17 cellular contexts compared by ENCODE assay signal in the genomic region with DNA sequence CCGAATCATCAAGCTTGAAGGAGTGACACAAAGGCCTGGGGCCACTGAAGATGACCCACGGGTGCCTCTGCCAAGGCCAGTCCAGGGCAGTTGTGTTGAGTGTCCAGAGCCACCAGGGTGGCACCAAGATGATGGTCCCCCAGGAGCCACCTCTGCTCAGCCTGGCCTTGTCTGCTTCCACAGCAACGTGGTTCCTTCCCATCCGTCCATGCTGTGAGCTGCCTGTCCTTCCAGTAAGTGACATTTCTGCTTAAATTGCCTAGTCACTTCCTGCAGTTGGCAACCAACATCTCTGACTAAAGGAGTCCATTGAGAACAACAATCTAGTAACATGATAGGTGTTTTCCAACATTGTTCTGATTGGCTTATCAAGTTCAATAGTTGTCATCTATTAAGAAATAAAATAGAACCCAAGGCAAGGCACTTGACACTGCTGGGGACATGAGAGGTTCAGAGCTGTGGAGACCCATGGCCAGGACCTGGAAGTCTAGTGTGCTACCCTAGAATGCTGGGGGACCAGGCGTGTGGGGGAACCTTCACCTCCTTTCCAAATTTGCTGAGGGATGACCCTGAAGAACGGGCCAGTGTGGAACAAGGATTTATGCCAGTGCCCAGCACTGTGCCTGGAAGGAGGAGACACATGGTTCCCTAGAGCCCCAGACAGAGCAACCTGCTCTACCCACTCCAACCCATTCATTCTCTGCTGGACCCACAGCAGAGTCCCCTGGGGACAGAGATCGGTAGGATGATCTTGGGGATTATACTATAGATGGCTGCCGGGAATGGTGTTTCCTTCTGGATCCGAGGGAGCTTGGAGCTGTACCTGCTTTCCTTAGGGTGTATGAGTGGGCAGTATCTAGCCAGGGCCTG.
DNase-seq lines count a peak whose midpoint lies in the region; TF ChIP-seq lines count a peak whose summit lies in the region.
"Had no signal": no experiment of that assay in that cellular context is flagged by ENCODE, and none has a peak within 500 bp of the region (broad histone marks: within the 10 kb centered on the region; RNA-seq: fewer than 3 reads in every experiment).

No MANE protein-coding gene starts in this region.

- no peaks in the 10 kb centered on the region for H3K36me3 ChIP-seq in thyroid gland
- H3K36me3 ChIP-seq: brain microvascular endothelial cell, gastrocnemius medialis, Peyer's patch had no signal

- DNase-seq in NOMO-1 treated with DMSO at 0.1 percent for 48 hours (lab: John Stamatoyannopoulos, UW; ENCODE audit: unreplicated experiment) (peak; percentile 40), NOMO-1 treated with dmso at 0.1 percent for 144 hours (lab: John Stamatoyannopoulos, UW; ENCODE audit: unreplicated experiment) (no peak), AML-193 (lab: John Stamatoyannopoulos, UW) (peak; percentile 46 to 73), C1 segment of cervical spinal cord (lab: John Stamatoyannopoulos, UW) (no peak), progenitor cell of endocrine pancreas (ENCODE audit: low spot score, unreplicated experiment) (no peak), thyroid gland (no peak)
- no peak for DNase-seq in activated naive CD8-positive, alpha-beta T cell treated with anti-CD3 and anti-CD28 coated beads for 36 hours
- DNase-seq: activated gamma-delta T cell; brain microvascular endothelial cell; CD8-positive, alpha-beta T cell; gastrocnemius medialis; NCI-H1048; Peyer's patch; stimulated activated naive B cell treated with anti-CD40 and anti-IgM and Interleukin-4, amounts not matched to agents 10 μg/mL and 1 μg/mL and 100 μg/mL, for 72 hours; SW 1271 had no signal

- H3K27ac Mint-ChIP-seq in T-helper 1 cell treated with Interleukin-12 subunit alpha and Interleukin-12 subunit beta and Interleukin-4 antibody, amounts not matched to agents 30 μg/mL and 1 μg/mL, for 36 hours = peak overlapping the region; percentile 97
- H3K27ac Mint-ChIP-seq in activated naive CD8-positive, alpha-beta T cell treated with anti-CD3 and anti-CD28 coated beads for 36 hours = peak overlapping the region; percentile 85
- no peak overlapping the region for H3K27ac Mint-ChIP-seq in progenitor cell of endocrine pancreas
- H3K27ac Mint-ChIP-seq: CD8-positive, alpha-beta T cell; stimulated activated naive B cell treated with anti-CD40 and anti-IgM and Interleukin-4, amounts not matched to agents 10 μg/mL and 1 μg/mL and 100 μg/mL, for 72 hours had no signal

- H3K4me3 ChIP-seq in thyroid gland (replicated peaks in 1 of 3) = no peak overlapping the region
- H3K4me3 ChIP-seq: gastrocnemius medialis, Peyer's patch, skin epidermis had no signal

- H3K9me3 ChIP-seq in thyroid gland = no peaks in the 10 kb centered on the region
- H3K9me3 ChIP-seq: gastrocnemius medialis, Peyer's patch had no signal

- no peak for TF ChIP-seq CTCF in progenitor cell of endocrine pancreas (IDR thresholded peaks at IDR 0.05; ENCODE audit: unreplicated experiment)
- TF ChIP-seq CTCF in thyroid gland (IDR thresholded peaks at IDR 0.05) = no peak

- H3K27me3 Mint-ChIP-seq in T-helper 1 cell treated with Interleukin-12 subunit alpha and Interleukin-12 subunit beta and Interleukin-4 antibody, amounts not matched to agents 30 μg/mL and 1 μg/mL, for 36 hours (ENCODE audit: low read depth) = no peaks in the 10 kb centered on the region
- H3K27me3 Mint-ChIP-seq in activated naive CD8-positive, alpha-beta T cell treated with anti-CD3 and anti-CD28 coated beads for 36 hours = no peaks in the 10 kb centered on the region
- H3K27me3 Mint-ChIP-seq in progenitor cell of endocrine pancreas = peaks cover 4% of the 10 kb centered on the region

- H3K4me3 Mint-ChIP-seq in T-helper 1 cell treated with Interleukin-12 subunit alpha and Interleukin-12 subunit beta and Interleukin-4 antibody, amounts not matched to agents 30 μg/mL and 1 μg/mL, for 36 hours = peak overlapping the region; percentile 11
- no peak overlapping the region for H3K4me3 Mint-ChIP-seq in activated naive CD8-positive, alpha-beta T cell treated with anti-CD3 and anti-CD28 coated beads for 36 hours
- H3K4me3 Mint-ChIP-seq in progenitor cell of endocrine pancreas (ENCODE audit: low read depth) = no peak overlapping the region
- H3K4me3 Mint-ChIP-seq: CD8-positive, alpha-beta T cell; stimulated activated naive B cell treated with anti-CD40 and anti-IgM and Interleukin-4, amounts not matched to agents 10 μg/mL and 1 μg/mL and 100 μg/mL, for 72 hours had no signal

- peaks cover 50% of the 10 kb centered on the region for H3K4me1 Mint-ChIP-seq in T-helper 1 cell treated with Interleukin-12 subunit alpha and Interleukin-12 subunit beta and Interleukin-4 antibody, amounts not matched to agents 30 μg/mL and 1 μg/mL, for 36 hours (ENCODE audit: low read depth)
- H3K4me1 Mint-ChIP-seq in activated naive CD8-positive, alpha-beta T cell treated with anti-CD3 and anti-CD28 coated beads for 36 hours = peaks cover 38% of the 10 kb centered on the region
- H3K4me1 Mint-ChIP-seq in progenitor cell of endocrine pancreas (ENCODE audit: low read depth) = no peaks in the 10 kb centered on the region

- peaks cover 9% of the 10 kb centered on the region for H3K36me3 Mint-ChIP-seq in T-helper 1 cell treated with Interleukin-12 subunit alpha and Interleukin-12 subunit beta and Interleukin-4 antibody, amounts not matched to agents 30 μg/mL and 1 μg/mL, for 36 hours (ENCODE audit: low read depth)
- peaks cover 4% of the 10 kb centered on the region for H3K36me3 Mint-ChIP-seq in activated naive CD8-positive, alpha-beta T cell treated with anti-CD3 and anti-CD28 coated beads for 36 hours
- H3K36me3 Mint-ChIP-seq in progenitor cell of endocrine pancreas (ENCODE audit: insufficient read depth) = no peaks in the 10 kb centered on the region
- H3K36me3 Mint-ChIP-seq: CD8-positive, alpha-beta T cell; stimulated activated naive B cell treated with anti-CD40 and anti-IgM and Interleukin-4, amounts not matched to agents 10 μg/mL and 1 μg/mL and 100 μg/mL, for 72 hours had no signal

- no peak for TF ChIP-seq POLR2A in thyroid gland (IDR thresholded peaks at IDR 0.05)

- H3K27me3 ChIP-seq in thyroid gland = no peaks in the 10 kb centered on the region
- H3K27me3 ChIP-seq: brain microvascular endothelial cell, gastrocnemius medialis, Peyer's patch had no signal

- no peak overlapping the region for H3K27ac ChIP-seq in thyroid gland
- H3K27ac ChIP-seq: brain microvascular endothelial cell, gastrocnemius medialis, Peyer's patch, skin epidermis had no signal

- 92 to 93% methylated on average over 6 to 9 of the region's 9 CpGs for WGBS in thyroid gland, 2 donors

- intact Hi-C loops in thyroid gland (cut with DNase I) = no loop called here

- H3K4me1 ChIP-seq in thyroid gland = no peaks in the 10 kb centered on the region
- H3K4me1 ChIP-seq: gastrocnemius medialis, Peyer's patch had no signal

- peaks cover 28% of the 10 kb centered on the region for H3K9me3 Mint-ChIP-seq in T-helper 1 cell treated with Interleukin-12 subunit alpha and Interleukin-12 subunit beta and Interleukin-4 antibody, amounts not matched to agents 30 μg/mL and 1 μg/mL, for 36 hours
- peaks cover 4% of the 10 kb centered on the region for H3K9me3 Mint-ChIP-seq in activated naive CD8-positive, alpha-beta T cell treated with anti-CD3 and anti-CD28 coated beads for 36 hours
- H3K9me3 Mint-ChIP-seq in progenitor cell of endocrine pancreas (ENCODE audit: low read depth) = no peaks in the 10 kb centered on the region
- H3K9me3 Mint-ChIP-seq: CD8-positive, alpha-beta T cell; stimulated activated naive B cell treated with anti-CD40 and anti-IgM and Interleukin-4, amounts not matched to agents 10 μg/mL and 1 μg/mL and 100 μg/mL, for 72 hours had no signal

Comparison
In these comparisons a context has a peak if more than half of its experiments do, and no peak if none do; other contexts are left out.
1. DNase-seq: peak in NOMO-1 treated with DMSO at 0.1 percent for 48 hours (single experiment) and AML-193 (2 of 2); none in NOMO-1 treated with dmso at 0.1 percent for 144 hours (single experiment), activated naive CD8-positive, alpha-beta T cell treated with anti-CD3 and anti-CD28 coated beads for 36 hours (single experiment), C1 segment of cervical spinal cord (0 of 14), progenitor cell of endocrine pancreas (single experiment) and thyroid gland (0 of 2).